In genomic region chr12:111298583-111299436, GRCh38 we compare ENCODE assay signal across 8 cellular contexts.
DNase-seq lines count a peak whose midpoint lies in the region; ATAC-seq and TF ChIP-seq lines count a peak whose summit lies in the region.

No MANE protein-coding gene starts in this region.

- no peak for TF ChIP-seq EP300 in SK-N-SH (IDR thresholded peaks at IDR 0.05; ENCODE audit: borderline replicate concordance in 1 of 2, low read depth in 1 of 2, low read length in 1 of 2)

- no peaks in the 10 kb centered on the region for H3F3A ChIP-seq in SK-N-SH (replicated peaks; ENCODE audit: insufficient read depth)

- intact Hi-C loops in ascending aorta (cut with DNase I) = no loop called here

- ATAC-seq in GM18907 (IDR thresholded peaks at IDR 0.05; ENCODE audit: unreplicated experiment) = no peak
- no peak for ATAC-seq in HG02840 (IDR thresholded peaks at IDR 0.05; ENCODE audit: low FRiP score, unreplicated experiment)

- no peaks in the 10 kb centered on the region for H4K20me1 ChIP-seq in SK-N-SH (ENCODE audit: insufficient read depth)
- no peaks in the 10 kb centered on the region for H4K20me1 ChIP-seq in hepatocyte (ENCODE audit: insufficient read depth, poor library complexity, severe bottlenecking)

- H3K27ac ChIP-seq in HUES64 (ENCODE audit: low read depth, low read length) (peak overlapping the region; percentile 60), SK-N-SH (ENCODE audit: low read depth in 2 of 2, low read length in 1 of 2) (no peak overlapping the region), ascending aorta (no peak overlapping the region), hepatocyte (no peak overlapping the region)

- POLR2A ChIA-PET in SK-N-SH (lab: Yijun Ruan, JAX) = no interaction called here

- peaks cover under 1% of the 10 kb centered on the region; the same call in 1 of the 2 replicates for H3K9me3 ChIP-seq in HUES64 (ENCODE audit: insufficient read depth, low read depth, low read length)
- no peaks in the 10 kb centered on the region for H3K9me3 ChIP-seq in SK-N-SH
- H3K9me3 ChIP-seq in ascending aorta = peaks cover 0 to 1% of the 10 kb centered on the region in 2 donors
- no peaks in the 10 kb centered on the region for H3K9me3 ChIP-seq in hepatocyte (ENCODE audit: low read depth)

- H3K79me2 ChIP-seq in SK-N-SH (ENCODE audit: insufficient read depth) (no peaks in the 10 kb centered on the region), hepatocyte (no peaks in the 10 kb centered on the region)

- CTCF ChIA-PET in SK-N-SH (lab: Yijun Ruan, JAX) = interaction anchor here (0.6 to 5.1 kb wide), 80 partner anchors 9 to 403 kb away, joined by 3 to 75 read pairs (median 4); partner anchors contain the start of gene CUX2

- peak; percentile 84 for TF ChIP-seq RAD21 in SK-N-SH (IDR thresholded peaks at IDR 0.05; ENCODE audit: low read length)

- peak; percentile 80 for TF ChIP-seq CTCF in SK-N-SH (IDR thresholded peaks at IDR 0.05)
- TF ChIP-seq CTCF in ascending aorta (IDR thresholded peaks at IDR 0.05) = peak; percentile 30 to 54 (median 44)
- TF ChIP-seq CTCF in hepatocyte (IDR thresholded peaks at IDR 0.05; ENCODE audit: poor library complexity) = peak; percentile 86

- WGBS in HUES64 = 60% methylated on average over 14 of the region's 14 CpGs
- WGBS in SK-N-SH (ENCODE audit: low lambda C conversion rate) = 39% methylated on average over 11 of the region's 14 CpGs
- WGBS in hepatocyte (ENCODE audit: low lambda C conversion rate, missing lambda C conversion rate) = 61% methylated on average over 14 of the region's 14 CpGs

- no peaks in the 10 kb centered on the region for H3K27me3 ChIP-seq in HUES64 (ENCODE audit: insufficient read depth, low read length)
- no peaks in the 10 kb centered on the region; the same call in 1 of the 2 replicates for H3K27me3 ChIP-seq in SK-N-SH (ENCODE audit: insufficient read depth)
- no peaks in the 10 kb centered on the region for H3K27me3 ChIP-seq in ascending aorta
- H3K27me3 ChIP-seq in hepatocyte = no peaks in the 10 kb centered on the region

- H3K9me2 ChIP-seq in SK-N-SH (no peaks in the 10 kb centered on the region), hepatocyte (replicated peaks; ENCODE audit: insufficient read depth) (no peaks in the 10 kb centered on the region)

- H3K4me1 ChIP-seq in HUES64 (ENCODE audit: insufficient read depth, low read length) (no peaks in the 10 kb centered on the region), SK-N-SH (ENCODE audit: control insufficient read depth in 1 of 2, insufficient read depth in 2 of 2, low read depth in 1 of 2, low read length in 1 of 2) (peaks cover 0 to 3% of the 10 kb centered on the region in 2 experiments; a peak in 1 of 4 replicates), ascending aorta (no peaks in the 10 kb centered on the region), hepatocyte (ENCODE audit: insufficient read depth) (no peaks in the 10 kb centered on the region)

- H2AFZ ChIP-seq in SK-N-SH (ENCODE audit: low read depth) = no peak overlapping the region
- no peak overlapping the region for H2AFZ ChIP-seq in hepatocyte

- DNase-seq in D341Med (ENCODE audit: low spot score) (peak; percentile 90), SK-N-SH (peak; percentile 90), ascending aorta (ENCODE audit: low spot score in 2 of 2) (no peak), hepatocyte (ENCODE audit: low spot score) (peak; percentile 82)
- DNase-seq in stimulated activated CD4-positive, alpha-beta T cell treated with anti-CD3 and anti-CD28 coated beads, Interleukin-15, amount 100 ng/mL, for 24 hours = peak; percentile 67

- H3K9ac ChIP-seq in HUES64 (ENCODE audit: low read depth, low read length) (no peak overlapping the region), SK-N-SH (no peak overlapping the region)

- H3K36me3 ChIP-seq in HUES64 (ENCODE audit: insufficient read depth, low read length) (no peaks in the 10 kb centered on the region), SK-N-SH (replicated peaks in 1 of 2; ENCODE audit: control insufficient read depth in 1 of 2, insufficient read depth in 2 of 2, low read length in 1 of 2) (no peaks in the 10 kb centered on the region), ascending aorta (no peaks in the 10 kb centered on the region), hepatocyte (replicated peaks; ENCODE audit: insufficient read depth, low read depth) (no peaks in the 10 kb centered on the region)

- H3K4me3 ChIP-seq in HUES64 (ENCODE audit: low read length) (no peak overlapping the region), SK-N-SH (ENCODE audit: low read depth in 2 of 2, low read length in 1 of 2) (peak overlapping the region in 1 of 2 experiments; percentile 35; a peak in 1 of 4 replicates), ascending aorta (no peak overlapping the region), hepatocyte (no peak overlapping the region)

- H3K4me2 ChIP-seq in SK-N-SH = no peak overlapping the region
- H3K4me2 ChIP-seq in hepatocyte = no peak overlapping the region

TF ChIP-seq in SK-N-SH, 30 proteins besides CTCF, POLR2A, EP300 and RAD21:
- TF ChIP-seq TEAD4 (IDR thresholded peaks at IDR 0.05; ENCODE audit: borderline replicate concordance, insufficient read depth) (no peak), POLR2AphosphoS5 (IDR thresholded peaks at IDR 0.05; ENCODE audit: low read depth, low read length) (no peak), FOSL2 (IDR thresholded peaks at IDR 0.05; ENCODE audit: borderline replicate concordance, low read depth) (no peak), MEF2A (IDR thresholded peaks at IDR 0.05; ENCODE audit: borderline replicate concordance, low read depth) (no peak), RXRA (IDR thresholded peaks at IDR 0.05; ENCODE audit: borderline replicate concordance, low read depth) (no peak), USF1 (IDR thresholded peaks at IDR 0.05; ENCODE audit: borderline replicate concordance, low read depth) (no peak), CHD2 (IDR thresholded peaks at IDR 0.05; ENCODE audit: low read length, partially characterized antibody) (peak; percentile 24), ELF1 (IDR thresholded peaks at IDR 0.05) (no peak), SMC3 (IDR thresholded peaks at IDR 0.05; ENCODE audit: low read depth, low read length) (peak; percentile 95), NFIC (IDR thresholded peaks at IDR 0.05; ENCODE audit: borderline replicate concordance) (no peak), IRF3 (IDR thresholded peaks at IDR 0.05; ENCODE audit: low read depth, low read length) (no peak), GATA2 (CRISPR knock-in tag; IDR thresholded peaks at IDR 0.05) (no peak), MXI1 (IDR thresholded peaks at IDR 0.05; ENCODE audit: low read depth, low read length) (0 out of 2 replicates have a peak, but pooled peaks have one; percentile 44), TAF1 (IDR thresholded peaks at IDR 0.05; ENCODE audit: borderline replicate concordance, low read depth, low read length) (no peak), EZH2phosphoT487 (IDR thresholded peaks at IDR 0.05; ENCODE audit: borderline replicate concordance, low read depth) (no peak), RCOR1 (IDR thresholded peaks at IDR 0.05; ENCODE audit: low read length) (no peak), REST (IDR thresholded peaks at IDR 0.05; ENCODE audit: low read depth, low read length) (no peak), YY1 (IDR thresholded peaks at IDR 0.05; ENCODE audit: low read depth) (no peak), NRF1 (IDR thresholded peaks at IDR 0.05; ENCODE audit: low read depth, low read length) (no peak), RFX5 (IDR thresholded peaks at IDR 0.05; ENCODE audit: low read length) (no peak), SIN3A (IDR thresholded peaks at IDR 0.05; ENCODE audit: borderline replicate concordance, low read depth, low read length) (no peak)
TF ChIP-seq in SK-N-SH: peak in this region for 3.

Comparison
In these comparisons a context has a peak if more than half of its experiments do, and no peak if none do; other contexts are left out.
1. DNase-seq: peak in D341Med (single experiment), SK-N-SH (single experiment), hepatocyte (single experiment) and stimulated activated CD4-positive, alpha-beta T cell treated with anti-CD3 and anti-CD28 coated beads, Interleukin-15, amount 100 ng/mL, for 24 hours (single experiment); none in ascending aorta (0 of 2).
2. Peak in every context shown above with its lines, with median percentiles within 50 percentile points of each other: CTCF ChIP-seq.